Comparison of ENCODE assay signal across 16 cellular contexts in genomic region chr5:149654282-149654681, GRCh38.
DNase-seq lines count a peak whose midpoint lies in the region; ATAC-seq and TF ChIP-seq lines count a peak whose summit lies in the region.
"Had no signal": no experiment of that assay in that cellular context is flagged by ENCODE, and none has a peak within 500 bp of the region (broad histone marks: within the 10 kb centered on the region; RNA-seq: fewer than 3 reads in every experiment).

No MANE protein-coding gene starts in this region.

- DNase-seq in activated CD4-positive, alpha-beta T cell treated with anti-CD3 and anti-CD28 coated beads for 36 hours: no peak
- DNase-seq in activated CD4-positive, alpha-beta T cell treated with anti-CD3 and anti-CD28 coated beads, Interleukin-2, amount 50 U/mL, for 4 hours: no peak
- DNase-seq in NCI-H1092 treated with DMSO at 0.1 percent for 48 hours (lab: John Stamatoyannopoulos, UW) (peak; percentile 26), sciatic nerve (ENCODE audit: low spot score) (peak; percentile 35)
- DNase-seq in central memory CD8-positive, alpha-beta T cell (ENCODE audit: low spot score in 2 of 2): no peak
- no peak for DNase-seq in activated T-cell treated with anti-CD3 and anti-CD28 coated beads, Interleukin-2, amount 50 U/mL, for 24 hours
- DNase-seq: activated CD4-positive, alpha-beta T cell treated with anti-CD3 and anti-CD28 coated beads, Interleukin-2, amount 10 ng/mL, durations not matched to agents 7 days and 5 days; central memory CD4-positive, alpha-beta T cell; GF-D8; mesenchymal stem cell; naive B cell; NCI-H2029; right cardiac atrium had no signal

- POLR2A ChIA-PET in activated CD4-positive, alpha-beta T cell treated with anti-CD3 and anti-CD28 coated beads for 36 hours (lab: Charles Lee): no interaction called here

- CTCF ChIA-PET in activated CD4-positive, alpha-beta T cell treated with anti-CD3 and anti-CD28 coated beads for 36 hours (lab: Charles Lee): no interaction called here

- no peaks in the 10 kb centered on the region for H3K4me1 Mint-ChIP-seq in activated CD4-positive, alpha-beta T cell treated with anti-CD3 and anti-CD28 coated beads for 36 hours
- peaks cover 5% of the 10 kb centered on the region for H3K4me1 Mint-ChIP-seq in central memory CD8-positive, alpha-beta T cell
- H3K4me1 Mint-ChIP-seq in activated T-cell treated with anti-CD3 and anti-CD28 coated beads, Interleukin-2, amount 50 U/mL, for 24 hours (ENCODE audit: low read depth): no peaks in the 10 kb centered on the region
- H3K4me1 Mint-ChIP-seq: activated CD4-positive, alpha-beta T cell treated with anti-CD3 and anti-CD28 coated beads, Interleukin-2, amount 10 ng/mL, durations not matched to agents 7 days and 5 days had no signal

- H3K9me3 Mint-ChIP-seq in activated CD4-positive, alpha-beta T cell treated with anti-CD3 and anti-CD28 coated beads for 36 hours (ENCODE audit: low read depth): no peaks in the 10 kb centered on the region
- peaks cover 12% of the 10 kb centered on the region for H3K9me3 Mint-ChIP-seq in central memory CD8-positive, alpha-beta T cell
- H3K9me3 Mint-ChIP-seq in activated T-cell treated with anti-CD3 and anti-CD28 coated beads, Interleukin-2, amount 50 U/mL, for 24 hours: peaks cover 5% of the 10 kb centered on the region
- H3K9me3 Mint-ChIP-seq: activated CD4-positive, alpha-beta T cell treated with anti-CD3 and anti-CD28 coated beads, Interleukin-2, amount 10 ng/mL, durations not matched to agents 7 days and 5 days had no signal

- no peaks in the 10 kb centered on the region for H3K36me3 Mint-ChIP-seq in activated CD4-positive, alpha-beta T cell treated with anti-CD3 and anti-CD28 coated beads for 36 hours (ENCODE audit: low read depth)
- peaks cover 2% of the 10 kb centered on the region for H3K36me3 Mint-ChIP-seq in central memory CD8-positive, alpha-beta T cell (ENCODE audit: insufficient read depth)
- H3K36me3 Mint-ChIP-seq in activated T-cell treated with anti-CD3 and anti-CD28 coated beads, Interleukin-2, amount 50 U/mL, for 24 hours (ENCODE audit: low read depth): no peaks in the 10 kb centered on the region
- H3K36me3 Mint-ChIP-seq: CD14-positive monocyte had no signal

- peak; percentile 12 for ATAC-seq in activated CD4-positive, alpha-beta T cell treated with anti-CD3 and anti-CD28 coated beads for 36 hours
- no peak for ATAC-seq in central memory CD8-positive, alpha-beta T cell (replicated peaks; ENCODE audit: extremely low read depth, poor library complexity, severe bottlenecking)
- ATAC-seq in sciatic nerve (no peak), HG03457 (IDR thresholded peaks at IDR 0.05; ENCODE audit: unreplicated experiment) (no peak), GM18505 (IDR thresholded peaks at IDR 0.05; ENCODE audit: unreplicated experiment) (no peak)
- ATAC-seq: right cardiac atrium had no signal

- TF ChIP-seq POLR2A in GM18505 (IDR thresholded peaks at IDR 0.05; ENCODE audit: borderline replicate concordance, extremely low read depth, insufficient read depth, insufficient read length): no peak

- no peak overlapping the region for H3K4me3 Mint-ChIP-seq in activated CD4-positive, alpha-beta T cell treated with anti-CD3 and anti-CD28 coated beads for 36 hours
- H3K4me3 Mint-ChIP-seq in central memory CD8-positive, alpha-beta T cell: no peak overlapping the region
- no peak overlapping the region for H3K4me3 Mint-ChIP-seq in activated T-cell treated with anti-CD3 and anti-CD28 coated beads, Interleukin-2, amount 50 U/mL, for 24 hours
- H3K4me3 Mint-ChIP-seq: activated CD4-positive, alpha-beta T cell treated with anti-CD3 and anti-CD28 coated beads, Interleukin-2, amount 10 ng/mL, durations not matched to agents 7 days and 5 days; CD14-positive monocyte had no signal

- intact Hi-C loops in activated CD4-positive, alpha-beta T cell treated with anti-CD3 and anti-CD28 coated beads for 36 hours (cut with DNase I, micrococcal nuclease): loop anchor here in 1 of 2 experiments (10.0 kb wide), 1 partner anchor 111 kb away; no protein-coding TSS in a partner anchor
- intact Hi-C loops in sciatic nerve (cut with DNase I): no loop called here

- H3K27me3 Mint-ChIP-seq in activated CD4-positive, alpha-beta T cell treated with anti-CD3 and anti-CD28 coated beads for 36 hours: peaks cover 4% of the 10 kb centered on the region
- H3K27me3 Mint-ChIP-seq in central memory CD8-positive, alpha-beta T cell: peaks cover 26% of the 10 kb centered on the region
- peaks cover 11% of the 10 kb centered on the region for H3K27me3 Mint-ChIP-seq in activated T-cell treated with anti-CD3 and anti-CD28 coated beads, Interleukin-2, amount 50 U/mL, for 24 hours
- H3K27me3 Mint-ChIP-seq: activated CD4-positive, alpha-beta T cell treated with anti-CD3 and anti-CD28 coated beads, Interleukin-2, amount 10 ng/mL, durations not matched to agents 7 days and 5 days had no signal

- H3K27ac Mint-ChIP-seq in activated CD4-positive, alpha-beta T cell treated with anti-CD3 and anti-CD28 coated beads for 36 hours: no peak overlapping the region
- H3K27ac Mint-ChIP-seq in central memory CD8-positive, alpha-beta T cell (ENCODE audit: low read depth): peak overlapping the region; percentile 89
- H3K27ac Mint-ChIP-seq in activated T-cell treated with anti-CD3 and anti-CD28 coated beads, Interleukin-2, amount 50 U/mL, for 24 hours: no peak overlapping the region
- H3K27ac Mint-ChIP-seq: activated CD4-positive, alpha-beta T cell treated with anti-CD3 and anti-CD28 coated beads, Interleukin-2, amount 10 ng/mL, durations not matched to agents 7 days and 5 days; CD14-positive monocyte had no signal

Comparison
In these comparisons a context has a peak if more than half of its experiments do, and no peak if none do; other contexts are left out.
1. DNase-seq: peak in NCI-H1092 treated with DMSO at 0.1 percent for 48 hours (single experiment) and sciatic nerve (single experiment); none in activated CD4-positive, alpha-beta T cell treated with anti-CD3 and anti-CD28 coated beads for 36 hours (single experiment), activated CD4-positive, alpha-beta T cell treated with anti-CD3 and anti-CD28 coated beads, Interleukin-2, amount 50 U/mL, for 4 hours (0 of 2), central memory CD8-positive, alpha-beta T cell (0 of 2) and activated T-cell treated with anti-CD3 and anti-CD28 coated beads, Interleukin-2, amount 50 U/mL, for 24 hours (single experiment).